Comparison of ENCODE assay signal across 16 cellular contexts in the genomic region with DNA sequence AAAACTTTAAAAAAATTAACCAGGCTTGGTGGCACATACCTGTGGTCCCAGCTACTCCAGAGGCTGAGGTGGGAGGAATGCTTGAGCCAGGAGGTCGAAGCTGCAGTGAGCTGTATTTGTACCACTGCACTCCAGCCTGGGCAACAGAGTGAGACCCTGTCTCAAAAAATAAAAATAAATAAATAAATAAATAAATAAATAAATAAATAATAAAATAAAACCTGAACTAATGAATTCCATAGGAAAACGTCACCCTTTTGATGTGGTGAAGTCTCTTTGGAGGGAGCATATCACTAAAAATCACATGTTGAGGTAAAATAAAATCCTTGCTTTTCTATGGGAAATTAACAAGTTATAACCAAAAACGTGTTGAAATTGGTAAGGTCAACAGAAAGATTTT.
"Had no signal": no experiment of that assay in that cellular context is flagged by ENCODE, and none has a peak within 500 bp of the region (broad histone marks: within the 10 kb centered on the region; RNA-seq: fewer than 3 reads in every experiment).

No MANE protein-coding gene starts in this region.

- H3K4me1 ChIP-seq: parathyroid adenoma, upper lobe of right lung had no signal

- ATAC-seq: activated CD8-positive, alpha-beta memory T cell treated with anti-CD3 and anti-CD28 coated beads, Interleukin-2, amount 10 ng/mL, durations not matched to agents 7 days and 5 days; sciatic nerve; stimulated activated effector memory CD8-positive, alpha-beta T cell treated with anti-CD3 and anti-CD28 coated beads, Interleukin-12 subunit alpha, Interleukin-12 subunit beta, amount 100 ng/mL, for 72 hours; upper lobe of right lung had no signal

- DNase-seq: activated CD4-positive, alpha-beta memory T cell treated with anti-CD3 and anti-CD28 coated beads, Interleukin-2, amount 10 ng/mL, durations not matched to agents 7 days and 5 days; activated CD4-positive, alpha-beta T cell treated with anti-CD3 and anti-CD28 coated beads for 48 hours; activated CD4-positive, CD25-positive, alpha-beta regulatory T cell; activated CD8-positive, alpha-beta memory T cell treated with anti-CD3 and anti-CD28 coated beads, Interleukin-2, amount 10 ng/mL, durations not matched to agents 7 days and 5 days; activated naive CD4-positive, alpha-beta T cell treated with Interleukin-2 at 50 U/mL for 16 hours; caudate nucleus; dorsolateral prefrontal cortex; midbrain; stimulated activated CD4-positive, alpha-beta T cell treated with anti-CD3 and anti-CD28 coated beads, Interleukin-4, amount 100 ng/mL, for 24 hours; upper lobe of right lung had no signal

- H3K9me3 ChIP-seq: thoracic aorta, upper lobe of right lung had no signal

- H3K4me3 ChIP-seq: dorsolateral prefrontal cortex, hepatocyte, lung, thoracic aorta, upper lobe of right lung had no signal

- H3K27me3 ChIP-seq: dorsolateral prefrontal cortex, hepatocyte, upper lobe of right lung had no signal

- H3K27ac ChIP-seq: dorsolateral prefrontal cortex, parathyroid adenoma, thoracic aorta, upper lobe of right lung had no signal

- H3K36me3 ChIP-seq: thoracic aorta, upper lobe of right lung had no signal
